Comparison of ENCODE assay signal across 13 cellular contexts in the genomic region with DNA sequence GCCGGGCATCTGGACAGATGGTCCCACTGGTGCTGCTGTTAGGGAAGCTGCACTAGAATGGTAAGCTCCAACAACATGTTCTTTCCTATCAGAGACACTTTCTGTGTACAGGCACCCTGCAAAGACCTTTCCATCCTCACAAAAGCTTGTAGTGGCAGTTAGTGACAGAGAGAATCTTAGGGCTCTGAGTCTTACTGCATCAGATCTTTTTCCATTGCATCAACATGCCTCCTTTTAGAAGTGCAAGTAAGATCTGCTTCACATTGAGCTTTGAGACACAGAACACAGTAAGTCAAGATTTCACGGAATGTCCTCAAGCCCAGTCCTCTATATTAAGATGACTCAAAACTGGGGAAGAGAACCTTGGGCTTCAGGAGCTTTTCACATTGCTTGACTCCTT. TPM values are rescaled to one million over a fixed set of nuclear protein-coding genes. Genes with fewer than 3 reads are reported as not detected.
DNase-seq lines count a peak whose midpoint lies in the region; ATAC-seq and TF ChIP-seq lines count a peak whose summit lies in the region.
"Had no signal": no experiment of that assay in that cellular context is flagged by ENCODE, and none has a peak within 500 bp of the region (broad histone marks: within the 10 kb centered on the region; RNA-seq: fewer than 3 reads in every experiment).

No MANE protein-coding gene starts in this region.

- no peak overlapping the region for H3K4me3 Mint-ChIP-seq in activated CD8-positive, alpha-beta memory T cell treated with anti-CD3 and anti-CD28 coated beads, Interleukin-2, amount 10 ng/mL, durations not matched to agents 7 days and 5 days
- no peak overlapping the region for H3K4me3 Mint-ChIP-seq in T-helper 1 cell treated with Interleukin-12 subunit alpha and Interleukin-12 subunit beta and Interleukin-4 antibody, amounts not matched to agents 30 μg/mL and 1 μg/mL, for 36 hours
- H3K4me3 Mint-ChIP-seq in endodermal cell: no peak overlapping the region
- no peak overlapping the region for H3K4me3 Mint-ChIP-seq in stimulated activated effector memory CD8-positive, alpha-beta T cell treated with anti-CD3 and anti-CD28 coated beads, Interleukin-12 subunit alpha, Interleukin-12 subunit beta, amount 100 ng/mL, for 72 hours
- H3K4me3 Mint-ChIP-seq: nephron progenitor cell had no signal

- no peaks in the 10 kb centered on the region for H3K36me3 ChIP-seq in endodermal cell (ENCODE audit: control insufficient read depth, insufficient read depth, low read length)
- no peaks in the 10 kb centered on the region for H3K36me3 ChIP-seq in MM.1S (replicated peaks; ENCODE audit: insufficient read depth, low read length)
- H3K36me3 ChIP-seq: thoracic aorta had no signal

- no peak for DNase-seq in activated CD8-positive, alpha-beta memory T cell treated with anti-CD3 and anti-CD28 coated beads, Interleukin-2, amount 10 ng/mL, durations not matched to agents 7 days and 5 days
- no peak for DNase-seq in activated CD8-positive, alpha-beta memory T cell treated with anti-CD3 and anti-CD28 coated beads, Interleukin-2, amount 50 U/mL, for 4 hours
- DNase-seq in endodermal cell (peak; percentile 6), DMS53 treated with DMSO at 0.1 percent for 48 hours (lab: John Stamatoyannopoulos, UW; ENCODE audit: unreplicated experiment) (no peak), MM.1S (no peak), SHP77 (lab: John Stamatoyannopoulos, UW) (no peak)
- no peak for DNase-seq in stimulated activated effector memory CD8-positive, alpha-beta T cell treated with anti-CD3 and anti-CD28 coated beads, Interleukin-12 subunit alpha, Interleukin-12 subunit beta, amount 100 ng/mL, for 72 hours (ENCODE audit: low spot score in 2 of 2)
- DNase-seq: anterior cingulate cortex, glutamatergic neuron, nephron progenitor cell had no signal

- H3F3A ChIP-seq in MM.1S (ENCODE audit: insufficient read depth, low read length): no peaks in the 10 kb centered on the region

- H3K27ac ChIP-seq in endodermal cell (ENCODE audit: low read depth, low read length): no peak overlapping the region
- H3K27ac ChIP-seq in MM.1S (ENCODE audit: low read length): no peak overlapping the region

- CTCF ChIA-PET in activated CD8-positive, alpha-beta memory T cell treated with anti-CD3 and anti-CD28 coated beads, Interleukin-2, amount 10 ng/mL, durations not matched to agents 7 days and 5 days (lab: Charles Lee): interaction anchor here (0.7 to 1.6 kb wide), 6 partner anchors 11 to 154 kb away, joined by 3 to 6 read pairs (median 3); no protein-coding TSS in a partner anchor

- H3K4me3 ChIP-seq in endodermal cell (ENCODE audit: low read length): no peak overlapping the region
- no peak overlapping the region for H3K4me3 ChIP-seq in MM.1S (ENCODE audit: low read length)
- H3K4me3 ChIP-seq: A549 had no signal

- H3K4me1 Mint-ChIP-seq in activated CD8-positive, alpha-beta memory T cell treated with anti-CD3 and anti-CD28 coated beads, Interleukin-2, amount 10 ng/mL, durations not matched to agents 7 days and 5 days: peaks cover 72% of the 10 kb centered on the region
- H3K4me1 Mint-ChIP-seq in T-helper 1 cell treated with Interleukin-12 subunit alpha and Interleukin-12 subunit beta and Interleukin-4 antibody, amounts not matched to agents 30 μg/mL and 1 μg/mL, for 36 hours (ENCODE audit: low read depth): peaks cover 78% of the 10 kb centered on the region
- H3K4me1 Mint-ChIP-seq in endodermal cell: peaks cover 22% of the 10 kb centered on the region
- H3K4me1 Mint-ChIP-seq in stimulated activated effector memory CD8-positive, alpha-beta T cell treated with anti-CD3 and anti-CD28 coated beads, Interleukin-12 subunit alpha, Interleukin-12 subunit beta, amount 100 ng/mL, for 72 hours: peaks cover 52% of the 10 kb centered on the region

- H3K4me2 ChIP-seq in MM.1S (ENCODE audit: low read depth, low read length): no peak overlapping the region
- H3K4me2 ChIP-seq: A549 had no signal

- no peaks in the 10 kb centered on the region for H3K9me2 ChIP-seq in MM.1S (replicated peaks; ENCODE audit: insufficient read depth, low read length)

- no peaks in the 10 kb centered on the region for H3K79me2 ChIP-seq in MM.1S (ENCODE audit: low read length)

- H3K27me3 Mint-ChIP-seq in activated CD8-positive, alpha-beta memory T cell treated with anti-CD3 and anti-CD28 coated beads, Interleukin-2, amount 10 ng/mL, durations not matched to agents 7 days and 5 days: no peaks in the 10 kb centered on the region
- no peaks in the 10 kb centered on the region for H3K27me3 Mint-ChIP-seq in T-helper 1 cell treated with Interleukin-12 subunit alpha and Interleukin-12 subunit beta and Interleukin-4 antibody, amounts not matched to agents 30 μg/mL and 1 μg/mL, for 36 hours (ENCODE audit: low read depth)
- peaks cover 11% of the 10 kb centered on the region for H3K27me3 Mint-ChIP-seq in endodermal cell (ENCODE audit: insufficient read depth)

- no peaks in the 10 kb centered on the region for H3K9me3 Mint-ChIP-seq in activated CD8-positive, alpha-beta memory T cell treated with anti-CD3 and anti-CD28 coated beads, Interleukin-2, amount 10 ng/mL, durations not matched to agents 7 days and 5 days (ENCODE audit: low read depth)
- peaks cover 4% of the 10 kb centered on the region for H3K9me3 Mint-ChIP-seq in T-helper 1 cell treated with Interleukin-12 subunit alpha and Interleukin-12 subunit beta and Interleukin-4 antibody, amounts not matched to agents 30 μg/mL and 1 μg/mL, for 36 hours
- no peaks in the 10 kb centered on the region for H3K9me3 Mint-ChIP-seq in endodermal cell
- no peaks in the 10 kb centered on the region for H3K9me3 Mint-ChIP-seq in stimulated activated effector memory CD8-positive, alpha-beta T cell treated with anti-CD3 and anti-CD28 coated beads, Interleukin-12 subunit alpha, Interleukin-12 subunit beta, amount 100 ng/mL, for 72 hours

- peak overlapping the region; percentile 91 for H3K27ac Mint-ChIP-seq in activated CD8-positive, alpha-beta memory T cell treated with anti-CD3 and anti-CD28 coated beads, Interleukin-2, amount 10 ng/mL, durations not matched to agents 7 days and 5 days
- H3K27ac Mint-ChIP-seq in T-helper 1 cell treated with Interleukin-12 subunit alpha and Interleukin-12 subunit beta and Interleukin-4 antibody, amounts not matched to agents 30 μg/mL and 1 μg/mL, for 36 hours: peak overlapping the region; percentile 95
- H3K27ac Mint-ChIP-seq in endodermal cell: no peak overlapping the region
- H3K27ac Mint-ChIP-seq in stimulated activated effector memory CD8-positive, alpha-beta T cell treated with anti-CD3 and anti-CD28 coated beads, Interleukin-12 subunit alpha, Interleukin-12 subunit beta, amount 100 ng/mL, for 72 hours: peak overlapping the region; percentile 86
- H3K27ac Mint-ChIP-seq: nephron progenitor cell had no signal

- no peak overlapping the region for H2AFZ ChIP-seq in MM.1S (ENCODE audit: low read length)

- no peaks in the 10 kb centered on the region for H4K20me1 ChIP-seq in MM.1S (ENCODE audit: insufficient read depth, low read length)

- H3K36me3 Mint-ChIP-seq in activated CD8-positive, alpha-beta memory T cell treated with anti-CD3 and anti-CD28 coated beads, Interleukin-2, amount 10 ng/mL, durations not matched to agents 7 days and 5 days: peaks cover 41% of the 10 kb centered on the region
- peaks cover 68% of the 10 kb centered on the region for H3K36me3 Mint-ChIP-seq in T-helper 1 cell treated with Interleukin-12 subunit alpha and Interleukin-12 subunit beta and Interleukin-4 antibody, amounts not matched to agents 30 μg/mL and 1 μg/mL, for 36 hours (ENCODE audit: low read depth)
- H3K36me3 Mint-ChIP-seq in endodermal cell (ENCODE audit: low read depth): no peaks in the 10 kb centered on the region
- H3K36me3 Mint-ChIP-seq in stimulated activated effector memory CD8-positive, alpha-beta T cell treated with anti-CD3 and anti-CD28 coated beads, Interleukin-12 subunit alpha, Interleukin-12 subunit beta, amount 100 ng/mL, for 72 hours: peaks cover 6% of the 10 kb centered on the region

- H3K4me1 ChIP-seq in endodermal cell (ENCODE audit: control insufficient read depth, insufficient read depth, low read length) (peaks cover 5% of the 10 kb centered on the region), MM.1S (ENCODE audit: low read length) (no peaks in the 10 kb centered on the region)

- no peak for ATAC-seq in activated CD8-positive, alpha-beta memory T cell treated with anti-CD3 and anti-CD28 coated beads, Interleukin-2, amount 10 ng/mL, durations not matched to agents 7 days and 5 days
- ATAC-seq in stimulated activated effector memory CD8-positive, alpha-beta T cell treated with anti-CD3 and anti-CD28 coated beads, Interleukin-12 subunit alpha, Interleukin-12 subunit beta, amount 100 ng/mL, for 72 hours: no peak
- ATAC-seq: A549 had no signal

- no peak overlapping the region for H3K9ac ChIP-seq in endodermal cell (ENCODE audit: extremely low read depth, low read length, poor library complexity, severe bottlenecking)
- no peak overlapping the region for H3K9ac ChIP-seq in MM.1S (ENCODE audit: low read length)

- WGBS in endodermal cell (ENCODE audit: insufficient coverage in 1 of 2, insufficient read length in 1 of 2), 2 experiments: 91 to 95% methylated on average over 2 of the region's 2 CpGs

- TF ChIP-seq CTCF in endodermal cell (conservative IDR thresholded peaks at IDR 0.05) (no peak), MM.1S (IDR thresholded peaks at IDR 0.05; ENCODE audit: low read length) (no peak)

- no peaks in the 10 kb centered on the region for H3K27me3 ChIP-seq in endodermal cell (ENCODE audit: control insufficient read depth, insufficient read depth, low read length, poor library complexity, severe bottlenecking)
- H3K27me3 ChIP-seq in MM.1S (replicated peaks; ENCODE audit: insufficient read depth, low read length): no peaks in the 10 kb centered on the region

- H3K9me3 ChIP-seq in endodermal cell (ENCODE audit: control insufficient read depth, low read length) (no peaks in the 10 kb centered on the region), MM.1S (replicated peaks; ENCODE audit: insufficient read depth, low read length) (no peaks in the 10 kb centered on the region)
- H3K9me3 ChIP-seq: A549, thoracic aorta had no signal

RNA-seq across cellular contexts. Expression of a gene that starts 52.6 kb away (rescaled TPM):
- total RNA-seq in activated CD8-positive, alpha-beta memory T cell treated with anti-CD3 and anti-CD28 coated beads, Interleukin-2, amount 10 ng/mL, durations not matched to agents 7 days and 5 days: 100 to 1,000 TPM; 252 to 306 TPM
- 10 to 100 TPM in 1 of 2 donors, 1 to 10 TPM in 1; 9.3 to 21.7 TPM for total RNA-seq in endodermal cell
- 74.9 TPM for polyA plus RNA-seq in endodermal cell (2013, experiment 1 of 2)
- 65.4 TPM for polyA plus RNA-seq in endodermal cell (2013, experiment 2 of 2)

Comparison
In these comparisons a context has a peak if more than half of its experiments do, and no peak if none do; other contexts are left out.
1. RNA of a gene that starts 52.6 kb away (total RNA-seq): 252 to 306 TPM in activated CD8-positive, alpha-beta memory T cell treated with anti-CD3 and anti-CD28 coated beads, Interleukin-2, amount 10 ng/mL, durations not matched to agents 7 days and 5 days; 9.3 to 21.7 TPM in endodermal cell; every median in the first group is over 10 times any median in the second.